ENCODE assay signal across 11 cellular contexts in genomic region chr4:85610450-85610849, GRCh38.
DNase-seq lines count a peak whose midpoint lies in the region; ATAC-seq and TF ChIP-seq lines count a peak whose summit lies in the region.
"Had no signal": no experiment of that assay in that cellular context is flagged by ENCODE, and none has a peak within 500 bp of the region (broad histone marks: within the 10 kb centered on the region; RNA-seq: fewer than 3 reads in every experiment).

No MANE protein-coding gene starts in this region.

- H3K27me3 ChIP-seq in brain microvascular endothelial cell (replicated peaks): no peaks in the 10 kb centered on the region

- H3K36me3 ChIP-seq in brain microvascular endothelial cell (replicated peaks): no peaks in the 10 kb centered on the region

- intact Hi-C loops in posterior cingulate gyrus (cut with DNase I): no loop called here

- ATAC-seq in GM19043 (IDR thresholded peaks at IDR 0.05; ENCODE audit: low read depth, unreplicated experiment) (peak; percentile 82), HG02623 (IDR thresholded peaks at IDR 0.05; ENCODE audit: unreplicated experiment) (peak; percentile 82), HG03442 (IDR thresholded peaks at IDR 0.05; ENCODE audit: unreplicated experiment) (peak; percentile 91)

- TF ChIP-seq CTCF in GM10266 (IDR thresholded peaks at IDR 0.05; ENCODE audit: control insufficient read depth, insufficient read depth, low read depth, missing control alignments) (no peak), brain microvascular endothelial cell (IDR thresholded peaks at IDR 0.05; ENCODE audit: low read depth, low read length, missing control alignments) (no peak)

- H3K4me3 ChIP-seq in brain microvascular endothelial cell (ENCODE audit: low read depth, low read length): no peak overlapping the region

- in situ Hi-C loops in brain microvascular endothelial cell (cut with HindIII; ENCODE audit: low pct_ligation_motif_present, low sequenced_read_pairs): no loop called here

- DNase-seq in GM10266 (ENCODE audit: extremely low spot score) (peak; percentile 62), posterior cingulate gyrus (no peak), brain microvascular endothelial cell (no peak), COLO829 (ENCODE audit: low spot score) (no peak), NCI-H146 treated with DMSO at 0.1 percent for 48 hours (lab: John Stamatoyannopoulos, UW; ENCODE audit: unreplicated experiment) (no peak)
- DNase-seq: activated CD8-positive, alpha-beta memory T cell treated with anti-CD3 and anti-CD28 coated beads, Interleukin-2, amount 50 U/mL, for 4 hours; cerebellar nuclear complex; NCI-H524 had no signal

- H3K27ac ChIP-seq in brain microvascular endothelial cell: no peak overlapping the region
